ENCODE assay signal across 15 cellular contexts in the genomic region with DNA sequence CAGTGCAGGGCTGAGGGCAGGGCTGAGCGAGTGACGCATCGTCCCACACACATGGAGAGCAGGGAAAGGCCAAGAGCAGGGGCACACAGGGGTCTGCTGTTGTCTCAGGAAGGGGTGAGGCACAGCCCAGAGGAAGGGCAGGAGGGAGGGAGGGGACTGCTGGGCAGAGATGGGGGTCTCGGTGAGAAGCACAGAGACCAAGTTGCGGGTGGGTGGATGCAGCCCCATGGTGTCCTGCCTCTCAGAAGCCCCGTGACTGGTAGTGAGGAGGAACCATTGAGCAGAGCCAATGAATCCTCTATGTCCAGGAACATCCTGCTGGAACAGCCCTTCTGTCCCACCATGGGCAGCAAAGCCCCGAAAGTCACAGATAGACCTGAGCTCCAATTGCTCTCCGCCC. TPM values are rescaled to one million over a fixed set of nuclear protein-coding genes. Genes with fewer than 3 reads are reported as not detected.
A peak's percentile ranks its signal among the peaks of the same experiment; 100 is the strongest.
DNase-seq lines count a peak whose midpoint lies in the region; ATAC-seq and TF ChIP-seq lines count a peak whose summit lies in the region.
"Had no signal": no experiment of that assay in that cellular context is flagged by ENCODE, and none has a peak within 500 bp of the region (broad histone marks: within the 10 kb centered on the region; RNA-seq: fewer than 3 reads in every experiment).

No MANE protein-coding gene starts in this region.

- TF ChIP-seq CTCF in cardiac muscle cell (IDR thresholded peaks at IDR 0.05; ENCODE audit: low read depth, low read length) (no peak), fibroblast of lung (conservative IDR thresholded peaks at IDR 0.05 in 1 of 2, IDR thresholded peaks at IDR 0.05 in 1 of 2; ENCODE audit: low read depth in 1 of 2, low read length in 2 of 2) (no peak), progenitor cell of endocrine pancreas (IDR thresholded peaks at IDR 0.05; ENCODE audit: unreplicated experiment) (no peak), hepatocyte (IDR thresholded peaks at IDR 0.05; ENCODE audit: poor library complexity) (no peak)

- H3K27ac ChIP-seq in cardiac muscle cell (peak overlapping the region; percentile 97), fibroblast of lung (ENCODE audit: insufficient read depth, low read length) (peak overlapping the region; percentile 78), aorta (ENCODE audit: low read depth in 1 of 2, low read length in 2 of 2) (peak overlapping the region; percentile 72 to 87), hepatocyte (no peak overlapping the region)
- H3K27ac ChIP-seq: PC-9 had no signal

- H3K4me1 ChIP-seq in cardiac muscle cell (ENCODE audit: low read depth) (peaks cover 48% of the 10 kb centered on the region), fibroblast of lung (ENCODE audit: control insufficient read depth, extremely low read depth, insufficient read depth, low read length) (peaks cover 23% of the 10 kb centered on the region), aorta (ENCODE audit: control insufficient read depth in 1 of 2, insufficient read depth in 2 of 2, low read length in 2 of 2) (peaks cover 9 to 14% of the 10 kb centered on the region in 2 donors), hepatocyte (ENCODE audit: insufficient read depth) (peaks cover 10% of the 10 kb centered on the region)

- H3K9me3 ChIP-seq in cardiac muscle cell (ENCODE audit: low read depth) (no peaks in the 10 kb centered on the region), fibroblast of lung (ENCODE audit: control insufficient read depth, insufficient read depth, low read depth, low read length) (no peaks in the 10 kb centered on the region), aorta (ENCODE audit: control insufficient read depth, low read length) (no peaks in the 10 kb centered on the region), hepatocyte (ENCODE audit: low read depth) (no peaks in the 10 kb centered on the region)

- intact Hi-C loops in Right ventricle myocardium inferior (cut with DNase I) = no loop called here
- intact Hi-C loops in aorta (cut with DNase I) = loop anchor here in 1 of 2 donors (2.0 kb wide), 1 partner anchor 26 kb away; no protein-coding TSS in a partner anchor

- peaks cover 10% of the 10 kb centered on the region for H3K4me1 Mint-ChIP-seq in progenitor cell of endocrine pancreas (ENCODE audit: low read depth)
- H3K4me1 Mint-ChIP-seq: central memory CD8-positive, alpha-beta T cell; stimulated activated naive CD8-positive, alpha-beta T cell treated with anti-CD3 and anti-CD28 coated beads, Interleukin-15, amount 100 ng/mL, for 72 hours had no signal

- no peaks in the 10 kb centered on the region for H3K9me2 ChIP-seq in hepatocyte (replicated peaks; ENCODE audit: insufficient read depth)

- H3K27me3 ChIP-seq in cardiac muscle cell (no peaks in the 10 kb centered on the region), fibroblast of lung (ENCODE audit: control insufficient read depth, insufficient read depth, low read length) (no peaks in the 10 kb centered on the region), aorta (ENCODE audit: control insufficient read depth in 1 of 2, insufficient read depth in 2 of 2, low read length in 1 of 2) (no peaks in the 10 kb centered on the region), hepatocyte (no peaks in the 10 kb centered on the region)

- H3K9ac ChIP-seq in fibroblast of lung (ENCODE audit: insufficient read depth, low read length) = no peak overlapping the region

- H2AFZ ChIP-seq in fibroblast of lung (ENCODE audit: low read length) = no peak overlapping the region
- no peak overlapping the region for H2AFZ ChIP-seq in hepatocyte
- H2AFZ ChIP-seq: PC-9 had no signal

- no peaks in the 10 kb centered on the region for H3K27me3 Mint-ChIP-seq in progenitor cell of endocrine pancreas
- H3K27me3 Mint-ChIP-seq: central memory CD8-positive, alpha-beta T cell; stimulated activated naive CD8-positive, alpha-beta T cell treated with anti-CD3 and anti-CD28 coated beads, Interleukin-15, amount 100 ng/mL, for 72 hours had no signal

- ATAC-seq in Right ventricle myocardium inferior (no peak), aorta (ENCODE audit: low FRiP score) (peak; percentile 39)
- ATAC-seq: K562; stimulated activated naive CD8-positive, alpha-beta T cell treated with anti-CD3 and anti-CD28 coated beads, Interleukin-15, amount 100 ng/mL, for 72 hours had no signal

- H3K27ac Mint-ChIP-seq in progenitor cell of endocrine pancreas = peak overlapping the region; percentile 82
- H3K27ac Mint-ChIP-seq: stimulated activated naive CD8-positive, alpha-beta T cell treated with anti-CD3 and anti-CD28 coated beads, Interleukin-15, amount 100 ng/mL, for 72 hours had no signal

- H3K4me2 ChIP-seq in fibroblast of lung (ENCODE audit: extremely low read depth, insufficient read depth, low read length) = peak overlapping the region; percentile 77
- no peak overlapping the region for H3K4me2 ChIP-seq in hepatocyte
- H3K4me2 ChIP-seq: PC-9 had no signal

- no peak overlapping the region for H3K4me3 Mint-ChIP-seq in progenitor cell of endocrine pancreas (ENCODE audit: low read depth)
- H3K4me3 Mint-ChIP-seq: central memory CD8-positive, alpha-beta T cell; stimulated activated naive CD8-positive, alpha-beta T cell treated with anti-CD3 and anti-CD28 coated beads, Interleukin-15, amount 100 ng/mL, for 72 hours had no signal

- peaks cover 48% of the 10 kb centered on the region for H3K36me3 Mint-ChIP-seq in progenitor cell of endocrine pancreas (ENCODE audit: insufficient read depth)

- H3K79me2 ChIP-seq in fibroblast of lung (ENCODE audit: control insufficient read depth, insufficient read depth, low read length) = peaks cover 17% of the 10 kb centered on the region
- peaks cover 21% of the 10 kb centered on the region for H3K79me2 ChIP-seq in hepatocyte

- H4K20me1 ChIP-seq in fibroblast of lung (ENCODE audit: control insufficient read depth, extremely low read depth, insufficient read depth, low read length) (no peaks in the 10 kb centered on the region), hepatocyte (ENCODE audit: insufficient read depth, poor library complexity, severe bottlenecking) (no peaks in the 10 kb centered on the region)

- H3K9me3 Mint-ChIP-seq in progenitor cell of endocrine pancreas (ENCODE audit: low read depth) = peaks cover 5% of the 10 kb centered on the region
- H3K9me3 Mint-ChIP-seq: central memory CD8-positive, alpha-beta T cell; stimulated activated naive CD8-positive, alpha-beta T cell treated with anti-CD3 and anti-CD28 coated beads, Interleukin-15, amount 100 ng/mL, for 72 hours had no signal

- DNase-seq in cardiac muscle cell (ENCODE audit: low read depth in 1 of 2, low spot score in 1 of 2) (no peak), Right ventricle myocardium inferior (ENCODE audit: missing footprints) (no peak), fibroblast of lung (ENCODE audit: low read depth in 2 of 2) (no peak), progenitor cell of endocrine pancreas (ENCODE audit: low spot score, unreplicated experiment) (no peak), aorta (peak in 1 of 2 donors; percentile 62), HCEC 1CT (no peak), hepatocyte (ENCODE audit: low spot score) (no peak), COR-L47 (lab: John Stamatoyannopoulos, UW) (no peak)
- DNase-seq: activated gamma-delta T cell treated with Interleukin-2 at 50 U/mL for 16 hours; NCI-H1417 treated with DMSO at 0.1 percent for 48 hours; PC-9; stimulated activated naive CD8-positive, alpha-beta T cell treated with anti-CD3 and anti-CD28 coated beads, Interleukin-15, amount 100 ng/mL, for 72 hours; T-helper 9 cell had no signal

- H3K4me3 ChIP-seq in cardiac muscle cell (no peak overlapping the region), fibroblast of lung (replicated peaks in 1 of 4; ENCODE audit: control extremely low read depth in 1 of 4, insufficient read depth in 1 of 4, low read depth in 3 of 4, low read length in 4 of 4) (no peak overlapping the region), aorta (ENCODE audit: low read length in 2 of 2) (no peak overlapping the region), hepatocyte (no peak overlapping the region)
- H3K4me3 ChIP-seq: K562, PC-9 had no signal

- WGBS in aorta, 2 donors = 89 to 91% methylated on average over 8 of the region's 8 CpGs
- 76% methylated on average over 5 of the region's 8 CpGs for WGBS in hepatocyte (ENCODE audit: low lambda C conversion rate, missing lambda C conversion rate)

- H3K36me3 ChIP-seq in cardiac muscle cell = peaks cover 3% of the 10 kb centered on the region
- H3K36me3 ChIP-seq in fibroblast of lung (ENCODE audit: control insufficient read depth, insufficient read depth, low read length) = peaks cover 5% of the 10 kb centered on the region
- H3K36me3 ChIP-seq in aorta (ENCODE audit: control insufficient read depth in 1 of 2, insufficient read depth in 2 of 2, low read length in 1 of 2) = peaks cover 5 to 7% of the 10 kb centered on the region in 2 donors
- H3K36me3 ChIP-seq in hepatocyte (replicated peaks; ENCODE audit: insufficient read depth, low read depth) = no peaks in the 10 kb centered on the region

RNA-seq across cellular contexts. Expression of a gene that starts 17.8 kb away (rescaled TPM):
- total RNA-seq in cardiac muscle cell = 67.6 and 68.8 TPM in 2 replicates
- polyA plus RNA-seq in cardiac muscle cell = 54.7 and 59.0 TPM in 2 replicates
- total RNA-seq in Right ventricle myocardium inferior = 46.0 TPM
- 39.5 and 57.8 TPM in 2 replicates for total RNA-seq in fibroblast of lung
- polyA plus RNA-seq in fibroblast of lung = 90.1 and 215 TPM in 2 replicates
- polyA plus RNA-seq in fibroblast of lung (2012) = 52.7 and 112 TPM in 2 replicates
- 66.4 and 162 TPM in 2 replicates for polyA minus RNA-seq in fibroblast of lung (ENCODE audit: low replicate concordance)
- 67.8 and 70.1 TPM in 2 replicates for total RNA-seq in progenitor cell of endocrine pancreas
- 100 to 1,000 TPM; 117 to 172 TPM for total RNA-seq in aorta
- 100 to 1,000 TPM in 1 of 2 donors, 10 to 100 TPM in 1; 61.2 to 110 TPM for polyA plus RNA-seq in aorta
- total RNA-seq in hepatocyte = 54.1 and 56.9 TPM in 2 replicates
- polyA plus RNA-seq in hepatocyte = 41.4 and 50.1 TPM in 2 replicates
